1 cellular context compared by ENCODE assay signal in genomic region chr14:21105095-21105494, GRCh38.
TF ChIP-seq lines count a peak whose summit lies in the region.

No MANE protein-coding gene starts in this region.

TF ChIP-seq in GM12878, 131 proteins besides CTCF, POLR2A, EP300 and RAD21:
- TF ChIP-seq HDGF (IDR thresholded peaks at IDR 0.05): no peak
- no peak for TF ChIP-seq TARDBP (IDR thresholded peaks at IDR 0.05; ENCODE audit: borderline replicate concordance)
- TF ChIP-seq BCLAF1 (IDR thresholded peaks at IDR 0.05): no peak
- no peak for TF ChIP-seq IKZF2 (IDR thresholded peaks at IDR 0.05)
- TF ChIP-seq PML (IDR thresholded peaks at IDR 0.05; ENCODE audit: low read length): no peak
- TF ChIP-seq SUPT20H (IDR thresholded peaks at IDR 0.05; ENCODE audit: borderline replicate concordance, control insufficient read depth, low read depth, low read length): no peak
- TF ChIP-seq MYC (IDR thresholded peaks at IDR 0.05; ENCODE audit: insufficient read depth, insufficient read length, insufficient replicate concordance, low read length, severe bottlenecking): no peak
- no peak for TF ChIP-seq CBX3 (IDR thresholded peaks at IDR 0.05; ENCODE audit: borderline replicate concordance, low read depth)
- no peak for TF ChIP-seq ZBTB33 (IDR thresholded peaks at IDR 0.05)
- TF ChIP-seq USF2 (IDR thresholded peaks at IDR 0.05; ENCODE audit: borderline replicate concordance, low read depth, low read length): no peak
- no peak for TF ChIP-seq SPI1 (IDR thresholded peaks at IDR 0.05; ENCODE audit: borderline replicate concordance, insufficient read depth, low read depth, low read length)
- TF ChIP-seq IRF3 (IDR thresholded peaks at IDR 0.05): no peak
- no peak for TF ChIP-seq TCF12 (IDR thresholded peaks at IDR 0.05; ENCODE audit: low read depth, low read length)
